In the genomic region with DNA sequence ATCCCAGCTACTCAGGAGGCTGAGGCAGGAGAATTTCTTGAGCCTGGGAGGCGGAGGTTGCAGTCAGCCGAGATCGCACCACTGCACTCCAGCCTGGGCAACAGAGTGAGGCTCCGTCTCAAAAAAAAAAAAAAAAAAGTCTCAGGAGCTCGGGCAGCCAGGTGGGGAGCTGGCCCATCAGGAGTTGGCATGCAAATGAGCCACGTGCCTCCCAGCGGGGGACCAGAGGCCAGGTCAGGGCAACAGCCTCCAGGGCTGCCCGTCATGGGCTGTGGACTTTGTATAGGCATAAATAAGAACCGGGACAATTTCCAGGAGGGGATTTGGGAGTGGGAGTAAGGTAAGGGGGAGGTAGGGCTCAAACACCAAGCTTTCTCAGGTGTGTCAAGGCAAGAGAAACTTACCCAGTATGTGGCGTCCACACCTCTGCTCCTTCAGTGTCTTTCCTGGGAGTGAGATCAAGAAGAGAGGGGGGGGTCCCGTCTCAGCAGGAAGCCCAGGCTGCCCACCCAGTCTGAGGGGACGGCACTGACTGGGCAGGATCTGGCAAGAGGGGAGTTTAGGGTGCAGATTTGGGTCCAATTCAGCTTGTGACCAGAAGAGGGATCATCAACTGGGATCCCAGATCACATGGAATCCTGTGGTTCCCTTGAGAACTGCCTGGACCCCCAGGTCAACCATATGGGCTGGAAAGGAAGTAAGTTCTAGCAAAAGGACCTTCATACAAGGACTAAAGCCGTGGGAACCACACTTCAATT, we compare ENCODE assay signal across 1 cellular context.
TF ChIP-seq lines count a peak whose summit lies in the region.

No MANE protein-coding gene starts in this region.

TF ChIP-seq in HepG2, 621 proteins besides CTCF, POLR2A, EP300 and RAD21 (continued from another document and continues in another):
- TF ChIP-seq, protein P1, sequence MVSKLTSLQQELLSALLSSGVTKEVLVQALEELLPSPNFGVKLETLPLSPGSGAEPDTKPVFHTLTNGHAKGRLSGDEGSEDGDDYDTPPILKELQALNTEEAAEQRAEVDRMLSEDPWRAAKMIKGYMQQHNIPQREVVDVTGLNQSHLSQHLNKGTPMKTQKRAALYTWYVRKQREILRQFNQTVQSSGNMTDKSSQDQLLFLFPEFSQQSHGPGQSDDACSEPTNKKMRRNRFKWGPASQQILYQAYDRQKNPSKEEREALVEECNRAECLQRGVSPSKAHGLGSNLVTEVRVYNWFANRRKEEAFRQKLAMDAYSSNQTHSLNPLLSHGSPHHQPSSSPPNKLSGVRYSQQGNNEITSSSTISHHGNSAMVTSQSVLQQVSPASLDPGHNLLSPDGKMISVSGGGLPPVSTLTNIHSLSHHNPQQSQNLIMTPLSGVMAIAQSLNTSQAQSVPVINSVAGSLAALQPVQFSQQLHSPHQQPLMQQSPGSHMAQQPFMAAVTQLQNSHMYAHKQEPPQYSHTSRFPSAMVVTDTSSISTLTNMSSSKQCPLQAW (CRISPR knock-in tag; IDR thresholded peaks at IDR 0.05), result no peak
- TF ChIP-seq, protein P2, sequence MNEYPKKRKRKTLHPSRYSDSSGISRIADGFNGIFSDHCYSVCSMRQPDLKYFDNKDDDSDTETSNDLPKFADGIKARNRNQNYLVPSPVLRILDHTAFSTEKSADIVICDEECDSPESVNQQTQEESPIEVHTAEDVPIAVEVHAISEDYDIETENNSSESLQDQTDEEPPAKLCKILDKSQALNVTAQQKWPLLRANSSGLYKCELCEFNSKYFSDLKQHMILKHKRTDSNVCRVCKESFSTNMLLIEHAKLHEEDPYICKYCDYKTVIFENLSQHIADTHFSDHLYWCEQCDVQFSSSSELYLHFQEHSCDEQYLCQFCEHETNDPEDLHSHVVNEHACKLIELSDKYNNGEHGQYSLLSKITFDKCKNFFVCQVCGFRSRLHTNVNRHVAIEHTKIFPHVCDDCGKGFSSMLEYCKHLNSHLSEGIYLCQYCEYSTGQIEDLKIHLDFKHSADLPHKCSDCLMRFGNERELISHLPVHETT (CRISPR knock-in tag; conservative IDR thresholded peaks at IDR 0.05), result no peak
- TF ChIP-seq ONECUT2 (CRISPR knock-in tag; IDR thresholded peaks at IDR 0.05) (no peak), ZNF33A (CRISPR knock-in tag; IDR thresholded peaks at IDR 0.05; ENCODE audit: borderline replicate concordance) (no peak), ZNF737 (CRISPR knock-in tag; IDR thresholded peaks at IDR 0.05; ENCODE audit: borderline replicate concordance) (no peak), BORCS8-MEF2B (CRISPR knock-in tag; IDR thresholded peaks at IDR 0.05) (no peak), TEAD2 (CRISPR knock-in tag; IDR thresholded peaks at IDR 0.05) (no peak), ZNF451 (CRISPR knock-in tag; IDR thresholded peaks at IDR 0.05) (no peak), HNRNPK (IDR thresholded peaks at IDR 0.05; ENCODE audit: low read depth, low read length, poor library complexity, severe bottlenecking) (no peak), ZNF264 (CRISPR knock-in tag; IDR thresholded peaks at IDR 0.05) (peak; percentile 39; the same call in 1 of the 2 replicates), CHD2 (IDR thresholded peaks at IDR 0.05; ENCODE audit: low read depth, low read length) (no peak), ZNF274 (CRISPR knock-in tag; IDR thresholded peaks at IDR 0.05) (peak; percentile 56), CEBPB (IDR thresholded peaks at IDR 0.05; ENCODE audit: borderline replicate concordance, low read depth, low read length) (no peak), PHF8 (CRISPR knock-in tag; IDR thresholded peaks at IDR 0.05) (no peak), KDM4B (CRISPR knock-in tag; IDR thresholded peaks at IDR 0.05) (no peak), ZFP41 (CRISPR knock-in tag; IDR thresholded peaks at IDR 0.05; ENCODE audit: borderline replicate concordance) (no peak), NR2F1 (CRISPR knock-in tag; IDR thresholded peaks at IDR 0.05) (peak in 1 of 2 experiments; percentile 55; a peak in 2 of 4 replicates), RFX3 (CRISPR knock-in tag; IDR thresholded peaks at IDR 0.05) (no peak), SMAD9 (CRISPR knock-in tag; IDR thresholded peaks at IDR 0.05) (no peak), KMT2A (CRISPR knock-in tag; IDR thresholded peaks at IDR 0.05) (no peak), TBP (CRISPR knock-in tag; IDR thresholded peaks at IDR 0.05) (no peak), HNRNPH1 (optimal IDR thresholded peaks at IDR 0.05; ENCODE audit: low read depth, low read length) (no peak), BRCA1 (CRISPR knock-in tag; IDR thresholded peaks at IDR 0.05) (no peak), TSC22D2 (CRISPR knock-in tag; IDR thresholded peaks at IDR 0.05; ENCODE audit: borderline replicate concordance) (no peak), ZNF75D (CRISPR knock-in tag; IDR thresholded peaks at IDR 0.05; ENCODE audit: borderline replicate concordance) (no peak)
- TF ChIP-seq, protein P3, sequence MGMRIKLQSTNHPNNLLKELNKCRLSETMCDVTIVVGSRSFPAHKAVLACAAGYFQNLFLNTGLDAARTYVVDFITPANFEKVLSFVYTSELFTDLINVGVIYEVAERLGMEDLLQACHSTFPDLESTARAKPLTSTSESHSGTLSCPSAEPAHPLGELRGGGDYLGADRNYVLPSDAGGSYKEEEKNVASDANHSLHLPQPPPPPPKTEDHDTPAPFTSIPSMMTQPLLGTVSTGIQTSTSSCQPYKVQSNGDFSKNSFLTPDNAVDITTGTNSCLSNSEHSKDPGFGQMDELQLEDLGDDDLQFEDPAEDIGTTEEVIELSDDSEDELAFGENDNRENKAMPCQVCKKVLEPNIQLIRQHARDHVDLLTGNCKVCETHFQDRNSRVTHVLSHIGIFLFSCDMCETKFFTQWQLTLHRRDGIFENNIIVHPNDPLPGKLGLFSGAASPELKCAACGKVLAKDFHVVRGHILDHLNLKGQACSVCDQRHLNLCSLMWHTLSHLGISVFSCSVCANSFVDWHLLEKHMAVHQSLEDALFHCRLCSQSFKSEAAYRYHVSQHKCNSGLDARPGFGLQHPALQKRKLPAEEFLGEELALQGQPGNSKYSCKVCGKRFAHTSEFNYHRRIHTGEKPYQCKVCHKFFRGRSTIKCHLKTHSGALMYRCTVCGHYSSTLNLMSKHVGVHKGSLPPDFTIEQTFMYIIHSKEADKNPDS (CRISPR knock-in tag; IDR thresholded peaks at IDR 0.05), result 0 out of 2 replicates have a peak, but pooled peaks have one; percentile 28
- TF ChIP-seq, protein P4, sequence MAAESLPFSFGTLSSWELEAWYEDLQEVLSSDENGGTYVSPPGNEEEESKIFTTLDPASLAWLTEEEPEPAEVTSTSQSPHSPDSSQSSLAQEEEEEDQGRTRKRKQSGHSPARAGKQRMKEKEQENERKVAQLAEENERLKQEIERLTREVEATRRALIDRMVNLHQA (CRISPR knock-in tag; IDR thresholded peaks at IDR 0.05), result no peak
- TF ChIP-seq, protein P5, sequence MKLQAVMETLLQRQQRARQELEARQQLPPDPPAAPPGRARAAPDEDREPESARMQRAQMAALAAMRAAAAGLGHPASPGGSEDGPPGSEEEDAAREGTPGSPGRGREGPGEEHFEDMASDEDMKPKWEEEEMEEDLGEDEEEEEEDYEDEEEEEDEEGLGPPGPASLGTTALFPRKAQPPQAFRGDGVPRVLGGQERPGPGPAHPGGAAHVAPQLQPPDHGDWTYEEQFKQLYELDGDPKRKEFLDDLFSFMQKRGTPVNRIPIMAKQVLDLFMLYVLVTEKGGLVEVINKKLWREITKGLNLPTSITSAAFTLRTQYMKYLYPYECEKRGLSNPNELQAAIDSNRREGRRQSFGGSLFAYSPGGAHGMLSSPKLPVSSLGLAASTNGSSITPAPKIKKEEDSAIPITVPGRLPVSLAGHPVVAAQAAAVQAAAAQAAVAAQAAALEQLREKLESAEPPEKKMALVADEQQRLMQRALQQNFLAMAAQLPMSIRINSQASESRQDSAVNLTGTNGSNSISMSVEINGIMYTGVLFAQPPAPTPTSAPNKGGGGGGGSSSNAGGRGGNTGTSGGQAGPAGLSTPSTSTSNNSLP (IDR thresholded peaks at IDR 0.05; ENCODE audit: low read depth, low read length), result no peak
- TF ChIP-seq, protein P6, sequence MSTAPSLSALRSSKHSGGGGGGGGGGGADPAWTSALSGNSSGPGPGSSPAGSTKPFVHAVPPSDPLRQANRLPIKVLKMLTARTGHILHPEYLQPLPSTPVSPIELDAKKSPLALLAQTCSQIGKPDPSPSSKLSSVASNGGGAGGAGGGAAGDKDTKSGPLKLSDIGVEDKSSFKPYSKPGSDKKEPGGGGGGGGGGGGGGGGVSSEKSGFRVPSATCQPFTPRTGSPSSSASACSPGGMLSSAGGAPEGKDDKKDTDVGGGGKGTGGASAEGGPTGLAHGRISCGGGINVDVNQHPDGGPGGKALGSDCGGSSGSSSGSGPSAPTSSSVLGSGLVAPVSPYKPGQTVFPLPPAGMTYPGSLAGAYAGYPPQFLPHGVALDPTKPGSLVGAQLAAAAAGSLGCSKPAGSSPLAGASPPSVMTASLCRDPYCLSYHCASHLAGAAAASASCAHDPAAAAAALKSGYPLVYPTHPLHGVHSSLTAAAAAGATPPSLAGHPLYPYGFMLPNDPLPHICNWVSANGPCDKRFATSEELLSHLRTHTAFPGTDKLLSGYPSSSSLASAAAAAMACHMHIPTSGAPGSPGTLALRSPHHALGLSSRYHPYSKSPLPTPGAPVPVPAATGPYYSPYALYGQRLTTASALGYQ (CRISPR knock-in tag; IDR thresholded peaks at IDR 0.05), result no peak
- TF ChIP-seq, protein P7, sequence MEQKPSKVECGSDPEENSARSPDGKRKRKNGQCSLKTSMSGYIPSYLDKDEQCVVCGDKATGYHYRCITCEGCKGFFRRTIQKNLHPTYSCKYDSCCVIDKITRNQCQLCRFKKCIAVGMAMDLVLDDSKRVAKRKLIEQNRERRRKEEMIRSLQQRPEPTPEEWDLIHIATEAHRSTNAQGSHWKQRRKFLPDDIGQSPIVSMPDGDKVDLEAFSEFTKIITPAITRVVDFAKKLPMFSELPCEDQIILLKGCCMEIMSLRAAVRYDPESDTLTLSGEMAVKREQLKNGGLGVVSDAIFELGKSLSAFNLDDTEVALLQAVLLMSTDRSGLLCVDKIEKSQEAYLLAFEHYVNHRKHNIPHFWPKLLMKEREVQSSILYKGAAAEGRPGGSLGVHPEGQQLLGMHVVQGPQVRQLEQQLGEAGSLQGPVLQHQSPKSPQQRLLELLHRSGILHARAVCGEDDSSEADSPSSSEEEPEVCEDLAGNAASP (CRISPR knock-in tag; IDR thresholded peaks at IDR 0.05; ENCODE audit: borderline replicate concordance), result peak; percentile 74
- TF ChIP-seq, protein P8, sequence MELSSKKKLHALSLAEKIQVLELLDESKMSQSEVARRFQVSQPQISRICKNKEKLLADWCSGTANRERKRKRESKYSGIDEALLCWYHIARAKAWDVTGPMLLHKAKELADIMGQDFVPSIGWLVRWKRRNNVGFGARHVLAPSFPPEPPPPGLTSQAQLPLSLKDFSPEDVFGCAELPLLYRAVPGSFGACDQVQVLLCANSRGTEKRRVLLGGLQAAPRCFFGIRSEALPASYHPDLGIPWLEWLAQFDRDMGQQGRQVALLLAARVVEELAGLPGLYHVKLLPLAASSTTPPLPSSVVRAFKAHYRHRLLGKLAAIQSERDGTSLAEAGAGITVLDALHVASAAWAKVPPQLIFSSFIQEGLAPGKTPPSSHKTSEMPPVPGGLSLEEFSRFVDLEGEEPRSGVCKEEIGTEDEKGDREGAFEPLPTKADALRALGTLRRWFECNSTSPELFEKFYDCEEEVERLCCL (CRISPR knock-in tag; IDR thresholded peaks at IDR 0.05; ENCODE audit: borderline replicate concordance), result no peak
- TF ChIP-seq, protein P9, sequence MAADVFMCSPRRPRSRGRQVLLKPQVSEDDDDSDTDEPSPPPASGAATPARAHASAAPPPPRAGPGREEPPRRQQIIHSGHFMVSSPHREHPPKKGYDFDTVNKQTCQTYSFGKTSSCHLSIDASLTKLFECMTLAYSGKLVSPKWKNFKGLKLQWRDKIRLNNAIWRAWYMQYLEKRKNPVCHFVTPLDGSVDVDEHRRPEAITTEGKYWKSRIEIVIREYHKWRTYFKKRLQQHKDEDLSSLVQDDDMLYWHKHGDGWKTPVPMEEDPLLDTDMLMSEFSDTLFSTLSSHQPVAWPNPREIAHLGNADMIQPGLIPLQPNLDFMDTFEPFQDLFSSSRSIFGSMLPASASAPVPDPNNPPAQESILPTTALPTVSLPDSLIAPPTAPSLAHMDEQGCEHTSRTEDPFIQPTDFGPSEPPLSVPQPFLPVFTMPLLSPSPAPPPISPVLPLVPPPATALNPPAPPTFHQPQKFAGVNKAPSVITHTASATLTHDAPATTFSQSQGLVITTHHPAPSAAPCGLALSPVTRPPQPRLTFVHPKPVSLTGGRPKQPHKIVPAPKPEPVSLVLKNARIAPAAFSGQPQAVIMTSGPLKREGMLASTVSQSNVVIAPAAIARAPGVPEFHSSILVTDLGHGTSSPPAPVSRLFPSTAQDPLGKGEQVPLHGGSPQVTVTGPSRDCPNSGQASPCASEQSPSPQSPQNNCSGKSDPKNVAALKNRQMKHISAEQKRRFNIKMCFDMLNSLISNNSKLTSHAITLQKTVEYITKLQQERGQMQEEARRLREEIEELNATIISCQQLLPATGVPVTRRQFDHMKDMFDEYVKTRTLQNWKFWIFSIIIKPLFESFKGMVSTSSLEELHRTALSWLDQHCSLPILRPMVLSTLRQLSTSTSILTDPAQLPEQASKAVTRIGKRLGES (CRISPR knock-in tag; IDR thresholded peaks at IDR 0.05; ENCODE audit: borderline replicate concordance), result no peak
- TF ChIP-seq, protein P10, sequence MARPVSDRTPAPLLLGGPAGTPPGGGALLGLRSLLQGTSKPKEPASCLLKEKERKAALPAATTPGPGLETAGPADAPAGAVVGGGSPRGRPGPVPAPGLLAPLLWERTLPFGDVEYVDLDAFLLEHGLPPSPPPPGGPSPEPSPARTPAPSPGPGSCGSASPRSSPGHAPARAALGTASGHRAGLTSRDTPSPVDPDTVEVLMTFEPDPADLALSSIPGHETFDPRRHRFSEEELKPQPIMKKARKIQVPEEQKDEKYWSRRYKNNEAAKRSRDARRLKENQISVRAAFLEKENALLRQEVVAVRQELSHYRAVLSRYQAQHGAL (CRISPR knock-in tag; IDR thresholded peaks at IDR 0.05; ENCODE audit: not compliant biosample characterization), result no peak
